ENCODE assay signal across 19 cellular contexts in genomic region chr7:14738086-14738485, GRCh38.
"Had no signal": no experiment of that assay in that cellular context is flagged by ENCODE, and none has a peak within 500 bp of the region (broad histone marks: within the 10 kb centered on the region; RNA-seq: fewer than 3 reads in every experiment).

No MANE protein-coding gene starts in this region.

- DNase-seq: cortex of kidney; hypothalamus; natural killer cell; occipital lobe; ovary; posterior cingulate gyrus; psoas muscle; right cardiac atrium; sigmoid colon; stimulated activated CD4-positive, alpha-beta T cell treated with anti-CD3 and anti-CD28 coated beads, Interleukin-2, amount 100 ng/mL, for 24 hours; stimulated activated CD4-positive, alpha-beta T cell treated with anti-CD3 and anti-CD28 coated beads, Interleukin-4, amount 100 ng/mL, for 24 hours; stimulated activated naive CD4-positive, alpha-beta T cell treated with Interleukin-2 at 50 U/mL for 16 hours; stomach; testis; upper lobe of left lung had no signal

- H3K36me3 ChIP-seq: ovary, sigmoid colon, stomach, tibial nerve, upper lobe of left lung had no signal

- ATAC-seq: left lobe of liver; natural killer cell; psoas muscle; right cardiac atrium; stimulated activated effector memory CD8-positive, alpha-beta T cell treated with anti-CD3 and anti-CD28 coated beads, Interleukin-12 subunit alpha, Interleukin-12 subunit beta, amount 100 ng/mL, for 72 hours had no signal

- H3K27me3 ChIP-seq: ovary, sigmoid colon, stomach, testis, tibial nerve, upper lobe of left lung had no signal

- H3K27ac ChIP-seq: ovary, psoas muscle, sigmoid colon, stomach, testis, tibial nerve, upper lobe of left lung had no signal

- H3K9me3 ChIP-seq: ovary, testis had no signal

- H3K4me3 ChIP-seq: lung, ovary, psoas muscle, sigmoid colon, stomach, testis, tibial nerve, upper lobe of left lung had no signal

- H3K4me1 ChIP-seq: psoas muscle, sigmoid colon, stomach, testis, tibial nerve, upper lobe of left lung had no signal
